2 cellular contexts compared by ENCODE assay signal in the genomic region with DNA sequence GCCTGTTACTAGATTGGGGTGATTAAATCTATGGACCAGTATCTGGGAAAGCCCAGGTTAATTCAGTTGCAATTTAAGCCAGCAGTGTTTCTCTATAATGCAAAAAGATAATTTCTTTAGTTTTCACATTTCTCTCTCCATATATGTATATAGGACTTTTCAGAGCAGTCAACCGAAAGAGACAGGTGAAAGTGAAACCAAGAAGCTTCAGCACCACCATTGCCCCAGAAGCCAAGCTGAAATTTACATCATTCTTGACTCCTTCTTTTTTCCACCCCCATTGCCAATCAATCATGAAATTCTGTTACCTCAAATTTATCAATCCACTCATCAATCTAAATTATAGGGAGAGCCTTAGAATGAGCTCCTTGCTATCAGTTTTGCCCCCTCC.
A peak's percentile ranks its signal among the peaks of the same experiment; 100 is the strongest.
TF ChIP-seq lines count a peak whose summit lies in the region.

No MANE protein-coding gene starts in this region.

TF ChIP-seq in GM12878, 131 proteins besides CTCF, POLR2A, EP300 and RAD21 (continued from another document):
- TF ChIP-seq, protein P1, sequence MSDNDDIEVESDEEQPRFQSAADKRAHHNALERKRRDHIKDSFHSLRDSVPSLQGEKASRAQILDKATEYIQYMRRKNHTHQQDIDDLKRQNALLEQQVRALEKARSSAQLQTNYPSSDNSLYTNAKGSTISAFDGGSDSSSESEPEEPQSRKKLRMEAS (IDR thresholded peaks at IDR 0.05; ENCODE audit: low read depth, low read length), result no peak
- no peak for TF ChIP-seq ETV6 (conservative IDR thresholded peaks at IDR 0.05 in 1 of 2, IDR thresholded peaks at IDR 0.05 in 1 of 2; ENCODE audit: borderline replicate concordance in 1 of 2, low read depth in 1 of 2)
- TF ChIP-seq, protein P2, sequence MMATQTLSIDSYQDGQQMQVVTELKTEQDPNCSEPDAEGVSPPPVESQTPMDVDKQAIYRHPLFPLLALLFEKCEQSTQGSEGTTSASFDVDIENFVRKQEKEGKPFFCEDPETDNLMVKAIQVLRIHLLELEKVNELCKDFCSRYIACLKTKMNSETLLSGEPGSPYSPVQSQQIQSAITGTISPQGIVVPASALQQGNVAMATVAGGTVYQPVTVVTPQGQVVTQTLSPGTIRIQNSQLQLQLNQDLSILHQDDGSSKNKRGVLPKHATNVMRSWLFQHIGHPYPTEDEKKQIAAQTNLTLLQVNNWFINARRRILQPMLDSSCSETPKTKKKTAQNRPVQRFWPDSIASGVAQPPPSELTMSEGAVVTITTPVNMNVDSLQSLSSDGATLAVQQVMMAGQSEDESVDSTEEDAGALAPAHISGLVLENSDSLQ (IDR thresholded peaks at IDR 0.05), result peak; percentile 35; the same call in 1 of the 2 replicates
TF ChIP-seq in GM12878: peak in this region for 1.

TF ChIP-seq in neural cell, 6 proteins besides CTCF, POLR2A, EP300 and RAD21 (continued from another document):
- TF ChIP-seq, protein P3, sequence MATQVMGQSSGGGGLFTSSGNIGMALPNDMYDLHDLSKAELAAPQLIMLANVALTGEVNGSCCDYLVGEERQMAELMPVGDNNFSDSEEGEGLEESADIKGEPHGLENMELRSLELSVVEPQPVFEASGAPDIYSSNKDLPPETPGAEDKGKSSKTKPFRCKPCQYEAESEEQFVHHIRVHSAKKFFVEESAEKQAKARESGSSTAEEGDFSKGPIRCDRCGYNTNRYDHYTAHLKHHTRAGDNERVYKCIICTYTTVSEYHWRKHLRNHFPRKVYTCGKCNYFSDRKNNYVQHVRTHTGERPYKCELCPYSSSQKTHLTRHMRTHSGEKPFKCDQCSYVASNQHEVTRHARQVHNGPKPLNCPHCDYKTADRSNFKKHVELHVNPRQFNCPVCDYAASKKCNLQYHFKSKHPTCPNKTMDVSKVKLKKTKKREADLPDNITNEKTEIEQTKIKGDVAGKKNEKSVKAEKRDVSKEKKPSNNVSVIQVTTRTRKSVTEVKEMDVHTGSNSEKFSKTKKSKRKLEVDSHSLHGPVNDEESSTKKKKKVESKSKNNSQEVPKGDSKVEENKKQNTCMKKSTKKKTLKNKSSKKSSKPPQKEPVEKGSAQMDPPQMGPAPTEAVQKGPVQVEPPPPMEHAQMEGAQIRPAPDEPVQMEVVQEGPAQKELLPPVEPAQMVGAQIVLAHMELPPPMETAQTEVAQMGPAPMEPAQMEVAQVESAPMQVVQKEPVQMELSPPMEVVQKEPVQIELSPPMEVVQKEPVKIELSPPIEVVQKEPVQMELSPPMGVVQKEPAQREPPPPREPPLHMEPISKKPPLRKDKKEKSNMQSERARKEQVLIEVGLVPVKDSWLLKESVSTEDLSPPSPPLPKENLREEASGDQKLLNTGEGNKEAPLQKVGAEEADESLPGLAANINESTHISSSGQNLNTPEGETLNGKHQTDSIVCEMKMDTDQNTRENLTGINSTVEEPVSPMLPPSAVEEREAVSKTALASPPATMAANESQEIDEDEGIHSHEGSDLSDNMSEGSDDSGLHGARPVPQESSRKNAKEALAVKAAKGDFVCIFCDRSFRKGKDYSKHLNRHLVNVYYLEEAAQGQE (IDR thresholded peaks at IDR 0.05; ENCODE audit: borderline replicate concordance), result no peak
- TF ChIP-seq SMC3 (conservative IDR thresholded peaks at IDR 0.05; ENCODE audit: poor library complexity) (no peak), EZH2 (IDR thresholded peaks at IDR 0.05; ENCODE audit: borderline replicate concordance, insufficient read depth, low read length, poor library complexity, severe bottlenecking) (no peak)
